8 cellular contexts compared by ENCODE assay signal in genomic region chr10:95758351-95759025, GRCh38. TPM values are rescaled to one million over a fixed set of nuclear protein-coding genes. Genes with fewer than 3 reads are reported as not detected.
DNase-seq lines count a peak whose midpoint lies in the region; ATAC-seq and TF ChIP-seq lines count a peak whose summit lies in the region.

No MANE protein-coding gene starts in this region.

- H3K4me2 ChIP-seq in BLaER1 = peak overlapping the region; percentile 5; the same call in 1 of the 2 replicates

- in situ Hi-C loops in transverse colon (cut with MboI; ENCODE audit: low pct_ligation_motif_present in 1 of 4, low pct_unique_long_range_greater_than_20kb in 1 of 4, low sequenced_read_pairs in 3 of 4) = no loop called here

- TF ChIP-seq CTCF in breast epithelium (IDR thresholded peaks at IDR 0.05) (no peak), transverse colon (IDR thresholded peaks at IDR 0.05) (no peak)

- H3K9me3 ChIP-seq in BLaER1 (no peaks in the 10 kb centered on the region), breast epithelium (no peaks in the 10 kb centered on the region), transverse colon (no peaks in the 10 kb centered on the region)

- intact Hi-C loops in breast epithelium (cut with DNase I; ENCODE audit: low total_unique reads) = no loop called here
- intact Hi-C loops in transverse colon (cut with DNase I; ENCODE audit: low total_unique reads) = no loop called here

- H3K4me1 ChIP-seq in BLaER1 (peaks cover 15% of the 10 kb centered on the region), breast epithelium (no peaks in the 10 kb centered on the region), transverse colon (peaks cover 0 to 24% (median 5%) of the 10 kb centered on the region in 4 donors)

- H4K20me1 ChIP-seq in BLaER1 = no peaks in the 10 kb centered on the region

- no peak overlapping the region for H3K4me3 ChIP-seq in BLaER1
- H3K4me3 ChIP-seq in breast epithelium = peak overlapping the region in 2 of 3 donors; percentile 44 to 46
- no peak overlapping the region for H3K4me3 ChIP-seq in transverse colon

- 43% methylated on average over 2 of the region's 2 CpGs; no CpG with 5 or more reads in 1 of the 2 donors for WGBS in transverse colon (ENCODE audit: low coverage in 1 of 2), 2 donors

- DNase-seq in breast epithelium (ENCODE audit: low spot score in 2 of 2) (no peak), transverse colon (peak; percentile 18), NCI-H2196 (lab: John Stamatoyannopoulos, UW; ENCODE audit: unreplicated experiment) (no peak), NCI-H2227 treated with DMSO at 0.1 percent for 48 hours (lab: John Stamatoyannopoulos, UW) (no peak)
- no peak for DNase-seq in effector CD4-positive, alpha-beta T cell

- H3K36me3 ChIP-seq in BLaER1 = no peaks in the 10 kb centered on the region
- H3K36me3 ChIP-seq in breast epithelium = no peaks in the 10 kb centered on the region
- H3K36me3 ChIP-seq in transverse colon = no peaks in the 10 kb centered on the region

- ATAC-seq in HG03196 (IDR thresholded peaks at IDR 0.05; ENCODE audit: unreplicated experiment) = peak; percentile 49

- no peak for TF ChIP-seq EP300 in transverse colon (IDR thresholded peaks at IDR 0.05; ENCODE audit: low read depth)

- no peak overlapping the region for H3K9ac ChIP-seq in BLaER1

- peak; percentile 54 for TF ChIP-seq POLR2A in GM19193 (IDR thresholded peaks at IDR 0.05; ENCODE audit: extremely low read depth, insufficient read depth, insufficient read length)
- TF ChIP-seq POLR2A in breast epithelium (IDR thresholded peaks at IDR 0.05) = no peak
- no peak for TF ChIP-seq POLR2A in transverse colon (IDR thresholded peaks at IDR 0.05)

- H3K27ac ChIP-seq in BLaER1 (no peak overlapping the region), breast epithelium (peak overlapping the region; percentile 27 to 71), transverse colon (peak overlapping the region; percentile 66 to 84 (median 80))

- H3K27me3 ChIP-seq in BLaER1 (no peaks in the 10 kb centered on the region), breast epithelium (no peaks in the 10 kb centered on the region), transverse colon (no peaks in the 10 kb centered on the region)

RNA-seq across cellular contexts. Expression of gene ENTPD1, which starts 2.5 kb away (rescaled TPM):
- 10 to 100 TPM; 17.4 to 26.9 (median 18.4) TPM for total RNA-seq in breast epithelium
- 10 to 100 TPM in 2 of 4 donors, 1 to 10 TPM in 2; 5.1 to 35.6 (median 11.0) TPM for total RNA-seq in transverse colon

Comparison
In these comparisons a context has a peak if more than half of its experiments do, and no peak if none do; other contexts are left out.
1. H3K4me3 ChIP-seq: peak in breast epithelium (2 of 3); none in BLaER1 (single experiment) and transverse colon (0 of 4).